ENCODE assay signal across 1 cellular context in the genomic region with DNA sequence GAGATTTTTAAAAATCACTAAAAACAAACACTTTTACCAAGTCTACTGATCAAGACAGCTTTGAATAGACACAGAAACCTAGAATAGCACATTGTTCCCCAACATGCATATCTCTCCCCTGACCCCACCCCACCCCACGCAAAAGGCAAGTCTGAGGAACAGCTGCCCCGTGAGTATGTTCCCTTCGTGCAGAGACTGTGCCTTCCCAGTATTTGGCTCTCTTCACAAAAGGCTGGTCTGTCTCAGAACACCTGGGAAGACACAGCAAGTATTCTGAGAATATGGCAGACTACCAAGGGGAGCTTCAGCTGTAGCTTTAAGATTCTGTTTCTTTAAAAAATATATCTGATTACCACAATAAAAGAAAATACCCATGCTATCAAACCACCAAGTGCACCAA.
TF ChIP-seq lines count a peak whose summit lies in the region.

No MANE protein-coding gene starts in this region.

TF ChIP-seq in GM12878, 131 proteins besides CTCF, POLR2A, EP300 and RAD21:
- no peak for TF ChIP-seq ZZZ3 (IDR thresholded peaks at IDR 0.05; ENCODE audit: control insufficient read depth, insufficient read length, low read depth)
